22 cellular contexts compared by ENCODE assay signal in genomic region chr15:81015595-81016252, GRCh38. TPM values are rescaled to one million over a fixed set of nuclear protein-coding genes. Genes with fewer than 3 reads are reported as not detected.
A peak's percentile ranks its signal among the peaks of the same experiment; 100 is the strongest.
DNase-seq lines count a peak whose midpoint lies in the region; ATAC-seq and TF ChIP-seq lines count a peak whose summit lies in the region.
"Had no signal": no experiment of that assay in that cellular context is flagged by ENCODE, and none has a peak within 500 bp of the region (broad histone marks: within the 10 kb centered on the region; RNA-seq: fewer than 3 reads in every experiment).

No MANE protein-coding gene starts in this region.

- intact Hi-C loops in left ventricle myocardium inferior (cut with micrococcal nuclease) (no loop called here), Right ventricle myocardium inferior (cut with DNase I) (no loop called here)

- DNase-seq in left ventricle myocardium inferior (no peak), Right ventricle myocardium inferior (ENCODE audit: missing footprints) (no peak), nucleus accumbens (lab: John Stamatoyannopoulos, UW) (peak in 46 of 56 donors; percentile 8 to 81 (median 56)), dermis blood vessel endothelial cell (no peak)
- no peak for DNase-seq in activated naive CD4-positive, alpha-beta T cell treated with anti-CD3 and anti-CD28 coated beads, Interleukin-2, amount 10 ng/mL, durations not matched to agents 7 days and 5 days
- DNase-seq: activated CD4-positive, CD25-positive, alpha-beta regulatory T cell; activated CD8-positive, alpha-beta T cell treated with anti-CD3 and anti-CD28 coated beads for 36 hours; activated naive CD4-positive, alpha-beta T cell treated with anti-CD3 and anti-CD28 coated beads for 36 hours; activated T-cell treated with anti-CD3 and anti-CD28 coated beads, Interleukin-2, amount 50 U/mL, for 1 hour; cortex of kidney; mucosa of descending colon; NCI-H1417; NCI-H2171; PC-3; stimulated activated CD4-positive, alpha-beta T cell treated with anti-CD3 and anti-CD28 coated beads, Interleukin-1b, Interleukin-23, amount 100 ng/mL, for 48 hours; stimulated activated naive CD8-positive, alpha-beta T cell treated with anti-CD3 and anti-CD28 coated beads, Interleukin-15, amount 100 ng/mL, for 72 hours had no signal

- H3K4me3 ChIP-seq in left ventricle myocardium inferior = no peak overlapping the region
- H3K4me3 ChIP-seq: mucosa of descending colon, SJSA1 had no signal

- CTCF ChIA-PET in activated naive CD4-positive, alpha-beta T cell treated with anti-CD3 and anti-CD28 coated beads, Interleukin-2, amount 10 ng/mL, durations not matched to agents 7 days and 5 days (lab: Charles Lee) = interaction anchor here (0.7 kb wide), 1 partner anchor 281 kb away, joined by 3 read pairs; no protein-coding TSS in a partner anchor

- no peak overlapping the region for H3K27ac Mint-ChIP-seq in activated naive CD4-positive, alpha-beta T cell treated with anti-CD3 and anti-CD28 coated beads, Interleukin-2, amount 10 ng/mL, durations not matched to agents 7 days and 5 days
- H3K27ac Mint-ChIP-seq: activated CD8-positive, alpha-beta T cell treated with anti-CD3 and anti-CD28 coated beads for 36 hours; activated naive CD4-positive, alpha-beta T cell treated with anti-CD3 and anti-CD28 coated beads for 36 hours; stimulated activated naive CD8-positive, alpha-beta T cell treated with anti-CD3 and anti-CD28 coated beads, Interleukin-15, amount 100 ng/mL, for 72 hours; T-helper 2 cell treated with Interferon-gamma antibody and Interleukin-4, amounts not matched to agents 5 μg/mL and 100 μg/mL, for 36 hours had no signal

- H3K36me3 ChIP-seq in left ventricle myocardium inferior = no peaks in the 10 kb centered on the region
- H3K36me3 ChIP-seq: SJSA1 had no signal

- H3K9me3 ChIP-seq in left ventricle myocardium inferior (replicated peaks) = no peaks in the 10 kb centered on the region
- H3K9me3 ChIP-seq: mucosa of descending colon, SJSA1 had no signal

- no peaks in the 10 kb centered on the region for H3K27me3 Mint-ChIP-seq in activated naive CD4-positive, alpha-beta T cell treated with anti-CD3 and anti-CD28 coated beads, Interleukin-2, amount 10 ng/mL, durations not matched to agents 7 days and 5 days
- H3K27me3 Mint-ChIP-seq: activated CD8-positive, alpha-beta T cell treated with anti-CD3 and anti-CD28 coated beads for 36 hours; stimulated activated naive CD8-positive, alpha-beta T cell treated with anti-CD3 and anti-CD28 coated beads, Interleukin-15, amount 100 ng/mL, for 72 hours had no signal

- H3K27me3 ChIP-seq in left ventricle myocardium inferior (ENCODE audit: low read depth) = no peaks in the 10 kb centered on the region
- H3K27me3 ChIP-seq: SJSA1 had no signal

- peak overlapping the region; percentile 68 for H3K27ac ChIP-seq in left ventricle myocardium inferior (replicated peaks)
- H3K27ac ChIP-seq: C4-2B, SJSA1 had no signal

- no peaks in the 10 kb centered on the region for H3K9me3 Mint-ChIP-seq in activated naive CD4-positive, alpha-beta T cell treated with anti-CD3 and anti-CD28 coated beads, Interleukin-2, amount 10 ng/mL, durations not matched to agents 7 days and 5 days
- H3K9me3 Mint-ChIP-seq: activated CD8-positive, alpha-beta T cell treated with anti-CD3 and anti-CD28 coated beads for 36 hours; activated naive CD4-positive, alpha-beta T cell treated with anti-CD3 and anti-CD28 coated beads for 36 hours; stimulated activated naive CD8-positive, alpha-beta T cell treated with anti-CD3 and anti-CD28 coated beads, Interleukin-15, amount 100 ng/mL, for 72 hours; T-helper 2 cell treated with Interferon-gamma antibody and Interleukin-4, amounts not matched to agents 5 μg/mL and 100 μg/mL, for 36 hours had no signal

- ATAC-seq in Right ventricle myocardium inferior = no peak
- peak; percentile 47 for ATAC-seq in esophagus mucosa
- no peak for ATAC-seq in HG02642 (IDR thresholded peaks at IDR 0.05; ENCODE audit: poor library complexity, unreplicated experiment)
- no peak for ATAC-seq in HG03571 (IDR thresholded peaks at IDR 0.05; ENCODE audit: unreplicated experiment)
- ATAC-seq: activated CD8-positive, alpha-beta T cell treated with anti-CD3 and anti-CD28 coated beads for 36 hours; mucosa of descending colon; PC-3; stimulated activated naive CD8-positive, alpha-beta T cell treated with anti-CD3 and anti-CD28 coated beads, Interleukin-15, amount 100 ng/mL, for 72 hours had no signal

- peaks cover 8% of the 10 kb centered on the region for H3K36me3 Mint-ChIP-seq in activated naive CD4-positive, alpha-beta T cell treated with anti-CD3 and anti-CD28 coated beads, Interleukin-2, amount 10 ng/mL, durations not matched to agents 7 days and 5 days

- no peaks in the 10 kb centered on the region for H3K4me1 Mint-ChIP-seq in activated naive CD4-positive, alpha-beta T cell treated with anti-CD3 and anti-CD28 coated beads, Interleukin-2, amount 10 ng/mL, durations not matched to agents 7 days and 5 days

- H3K4me3 Mint-ChIP-seq in activated naive CD4-positive, alpha-beta T cell treated with anti-CD3 and anti-CD28 coated beads, Interleukin-2, amount 10 ng/mL, durations not matched to agents 7 days and 5 days = no peak overlapping the region
- H3K4me3 Mint-ChIP-seq: activated CD8-positive, alpha-beta T cell treated with anti-CD3 and anti-CD28 coated beads for 36 hours; activated naive CD4-positive, alpha-beta T cell treated with anti-CD3 and anti-CD28 coated beads for 36 hours; stimulated activated naive CD8-positive, alpha-beta T cell treated with anti-CD3 and anti-CD28 coated beads, Interleukin-15, amount 100 ng/mL, for 72 hours; T-helper 2 cell treated with Interferon-gamma antibody and Interleukin-4, amounts not matched to agents 5 μg/mL and 100 μg/mL, for 36 hours had no signal

- TF ChIP-seq CTCF in left ventricle myocardium inferior (IDR thresholded peaks at IDR 0.05; ENCODE audit: borderline replicate concordance) = no peak

- peaks cover 70% of the 10 kb centered on the region for H3K4me1 ChIP-seq in left ventricle myocardium inferior

RNA-seq across cellular contexts. Expression of gene TLNRD1, which starts 15.0 kb away (rescaled TPM):
- total RNA-seq in left ventricle myocardium inferior (5.5 TPM), Right ventricle myocardium inferior (7.1 TPM), esophagus mucosa (17.7 TPM), dermis blood vessel endothelial cell (20.8 and 25.4 TPM in 2 replicates)

RNA-seq across cellular contexts. Expression of gene MESD, which starts 26.1 kb away (rescaled TPM):
- total RNA-seq in left ventricle myocardium inferior (13.5 TPM), Right ventricle myocardium inferior (14.0 TPM), esophagus mucosa (15.7 TPM), dermis blood vessel endothelial cell (17.0 and 24.3 TPM in 2 replicates)

Comparison
In these comparisons a context has a peak if more than half of its experiments do, and no peak if none do; other contexts are left out.
1. DNase-seq: peak in nucleus accumbens (46 of 56); none in left ventricle myocardium inferior (single experiment), Right ventricle myocardium inferior (single experiment), activated naive CD4-positive, alpha-beta T cell treated with anti-CD3 and anti-CD28 coated beads, Interleukin-2, amount 10 ng/mL, durations not matched to agents 7 days and 5 days (single experiment) and dermis blood vessel endothelial cell (single experiment).